15 cellular contexts compared by ENCODE assay signal in genomic region chr4:7387925-7388324, GRCh38. TPM values are rescaled to one million over a fixed set of nuclear protein-coding genes. Genes with fewer than 3 reads are reported as not detected.
DNase-seq lines count a peak whose midpoint lies in the region; ATAC-seq, FAIRE-seq and TF ChIP-seq lines count a peak whose summit lies in the region.
"Had no signal": no experiment of that assay in that cellular context is flagged by ENCODE, and none has a peak within 500 bp of the region (broad histone marks: within the 10 kb centered on the region; RNA-seq: fewer than 3 reads in every experiment).

No MANE protein-coding gene starts in this region.

- H3K27ac ChIP-seq in tibial artery (no peak overlapping the region), thyroid gland (no peak overlapping the region)
- H3K27ac ChIP-seq: A549 had no signal

- no peaks in the 10 kb centered on the region for H3K9me3 ChIP-seq in tibial artery
- no peaks in the 10 kb centered on the region for H3K9me3 ChIP-seq in thyroid gland
- H3K9me3 ChIP-seq: A549, Caco-2 had no signal

- TF ChIP-seq CTCF in tibial artery (IDR thresholded peaks at IDR 0.05) (no peak), thyroid gland (IDR thresholded peaks at IDR 0.05) (no peak)

- DNase-seq in activated effector memory CD4-positive, alpha-beta T cell treated with anti-CD3 and anti-CD28 coated beads, Interleukin-2, amount 50 U/mL, for 16 hours, result peak; percentile 39
- no peak for DNase-seq in activated effector memory CD4-positive, alpha-beta T cell treated with Interleukin-2 at 50 U/mL for 16 hours
- DNase-seq in HTR-8/SVneo (ENCODE audit: insufficient read length, low spot score), result no peak
- peak; percentile 28 for DNase-seq in left lobe of liver (ENCODE audit: low spot score)
- DNase-seq in tibial artery, result peak; percentile 2 to 45
- no peak for DNase-seq in thyroid gland
- DNase-seq in MV-4-11 (lab: John Stamatoyannopoulos, UW), result no peak
- DNase-seq in SKM-1 treated with dmso at 0.1 percent for 144 hours (lab: John Stamatoyannopoulos, UW; ENCODE audit: unreplicated experiment), result no peak
- DNase-seq: Caco-2, MM.1S, NCI-H1105 treated with DMSO at 0.1 percent for 48 hours, NCI-H187, NCI-H510A had no signal

- FAIRE-seq in HTR-8/SVneo (lab: Jason Lieb, UNC), result peak; percentile 94
- FAIRE-seq: A549, H1 had no signal

- TF ChIP-seq POLR2A in thyroid gland (IDR thresholded peaks at IDR 0.05), result no peak

- H3K4me3 ChIP-seq in tibial artery (no peak overlapping the region), thyroid gland (replicated peaks in 1 of 3) (no peak overlapping the region)
- H3K4me3 ChIP-seq: A549 had no signal

- H3K4me1 ChIP-seq in tibial artery (no peaks in the 10 kb centered on the region), thyroid gland (peaks cover 0 to 1% of the 10 kb centered on the region in 2 donors)
- H3K4me1 ChIP-seq: A549, Caco-2 had no signal

- intact Hi-C loops in tibial artery (cut with DNase I; ENCODE audit: low total_unique reads) (no loop called here), thyroid gland (cut with DNase I) (no loop called here)

- 88 to 98% methylated on average over 3 to 5 of the region's 6 CpGs for WGBS in thyroid gland, 2 donors

- H3K27me3 ChIP-seq in tibial artery, result peaks cover 0 to 12% of the 10 kb centered on the region in 2 donors
- H3K27me3 ChIP-seq in thyroid gland, result no peaks in the 10 kb centered on the region

- H3K36me3 ChIP-seq in tibial artery, result no peaks in the 10 kb centered on the region
- H3K36me3 ChIP-seq in thyroid gland, result no peaks in the 10 kb centered on the region

- ATAC-seq in left lobe of liver, result no peak
- ATAC-seq: A549 had no signal

RNA-seq across cellular contexts. Expression of gene PSAPL1, which starts 46.8 kb away (rescaled TPM):
- total RNA-seq in left lobe of liver (not detected), thyroid gland (not detected)
- total RNA-seq: H1 had no signal

Comparison
In these comparisons a context has a peak if more than half of its experiments do, and no peak if none do; other contexts are left out.
1. DNase-seq: peak in activated effector memory CD4-positive, alpha-beta T cell treated with anti-CD3 and anti-CD28 coated beads, Interleukin-2, amount 50 U/mL, for 16 hours (single experiment), left lobe of liver (single experiment) and tibial artery (2 of 2); none in activated effector memory CD4-positive, alpha-beta T cell treated with Interleukin-2 at 50 U/mL for 16 hours (single experiment), HTR-8/SVneo (single experiment), thyroid gland (0 of 2), MV-4-11 (single experiment) and SKM-1 treated with dmso at 0.1 percent for 144 hours (single experiment).